13 cellular contexts compared by ENCODE assay signal in genomic region chr16:11581677-11582076, GRCh38. TPM values are rescaled to one million over a fixed set of nuclear protein-coding genes. Genes with fewer than 3 reads are reported as not detected.
DNase-seq lines count a peak whose midpoint lies in the region; ATAC-seq and TF ChIP-seq lines count a peak whose summit lies in the region.
"Had no signal": no experiment of that assay in that cellular context is flagged by ENCODE, and none has a peak within 500 bp of the region (broad histone marks: within the 10 kb centered on the region; RNA-seq: fewer than 3 reads in every experiment).

No MANE protein-coding gene starts in this region.

- no peak overlapping the region for H2BK20ac ChIP-seq in H9 (ENCODE audit: low read depth, low read length, poor library complexity, severe bottlenecking)

- H3K4me3 ChIP-seq in CD8-positive, alpha-beta T cell (ENCODE audit: low read depth, low read length), result peak overlapping the region; percentile 30
- H3K4me3 ChIP-seq in BE2C (ENCODE audit: low read depth, low read length), result no peak overlapping the region

- no peak overlapping the region for H2BK120ac ChIP-seq in H9 (ENCODE audit: low read depth, low read length, poor library complexity, severe bottlenecking)

- peak overlapping the region; percentile 81 for H3K27ac Mint-ChIP-seq in CD8-positive, alpha-beta T cell
- peak overlapping the region; percentile 19 to 94 (median 24); a peak in 5 of 7 replicates for H3K27ac Mint-ChIP-seq in H9
- peak overlapping the region; percentile 83 to 88 for H3K27ac Mint-ChIP-seq in activated naive CD4-positive, alpha-beta T cell treated with anti-CD3 and anti-CD28 coated beads, Interleukin-2, amount 50 U/mL, for 72 hours
- H3K27ac Mint-ChIP-seq in natural killer cell treated with Interleukin-12 subunit alpha and Interleukin-12 subunit beta and Interleukin-15 and Interleukin-18, amount 100 ng/mL, for 72 hours, result peak overlapping the region; percentile 89 to 93

- H4K91ac ChIP-seq in H9 (ENCODE audit: insufficient read length, low read depth, low read length), result no peak overlapping the region

- H3K14ac ChIP-seq in H9 (ENCODE audit: insufficient read depth, low read length), result no peak overlapping the region

- H2BK12ac ChIP-seq in H9 (ENCODE audit: insufficient read length, low read depth, low read length), result no peak overlapping the region

- no peak for DNase-seq in CD8-positive, alpha-beta T cell
- DNase-seq in H9, result no peak
- DNase-seq in activated naive CD4-positive, alpha-beta T cell treated with anti-CD3 and anti-CD28 coated beads, Interleukin-2, amount 50 U/mL, for 72 hours (ENCODE audit: low spot score in 2 of 2), result no peak
- DNase-seq in natural killer cell treated with Interleukin-12 subunit alpha and Interleukin-12 subunit beta and Interleukin-15 and Interleukin-18, amount 100 ng/mL, for 72 hours (ENCODE audit: low spot score), result peak; percentile 49
- no peak for DNase-seq in HT-29 (ENCODE audit: low spot score)
- DNase-seq in midbrain (lab: John Stamatoyannopoulos, UW), result no peak
- no peak for DNase-seq in NCI-H2029 (lab: John Stamatoyannopoulos, UW)
- DNase-seq in BE2C, result no peak
- DNase-seq: left colon, NCI-H748 treated with DMSO at 0.1 percent for 48 hours, SHP77, substantia nigra had no signal

- peak overlapping the region; percentile 11 for H3K27ac ChIP-seq in CD8-positive, alpha-beta T cell (ENCODE audit: low read depth, low read length)
- no peak overlapping the region for H3K27ac ChIP-seq in H9 (ENCODE audit: insufficient read length, low read depth, low read length)

- H3K4me1 ChIP-seq in CD8-positive, alpha-beta T cell (ENCODE audit: insufficient read depth, low read length), result peaks cover 70% of the 10 kb centered on the region
- H3K4me1 ChIP-seq in H9 (ENCODE audit: insufficient read depth, low read length) (peaks cover 17% of the 10 kb centered on the region), BE2C (no peaks in the 10 kb centered on the region)

- peak overlapping the region; percentile 73 for H3K4me3 Mint-ChIP-seq in CD8-positive, alpha-beta T cell
- H3K4me3 Mint-ChIP-seq in H9, result peak overlapping the region; percentile 37 to 74
- peak overlapping the region; percentile 96 for H3K4me3 Mint-ChIP-seq in natural killer cell treated with Interleukin-12 subunit alpha and Interleukin-12 subunit beta and Interleukin-15 and Interleukin-18, amount 100 ng/mL, for 72 hours

- WGBS in H9 (ENCODE audit: extremely low coverage, insufficient read length, low lambda C conversion rate), result no CpG with 5 or more reads among the region's 3 CpGs

- no peak overlapping the region for H3K4ac ChIP-seq in H9 (ENCODE audit: low read depth, low read length)

- no peaks in the 10 kb centered on the region; the same call in 1 of the 2 replicates for H3K79me2 ChIP-seq in H9 (ENCODE audit: insufficient read depth, low read length)

- H2BK15ac ChIP-seq in H9 (ENCODE audit: low read depth, low read length), result no peak overlapping the region

- H4K20me1 ChIP-seq in H9 (ENCODE audit: control insufficient read depth, insufficient read depth, insufficient read length), result no peaks in the 10 kb centered on the region

- peaks cover 77% of the 10 kb centered on the region for H3K4me1 Mint-ChIP-seq in CD8-positive, alpha-beta T cell (ENCODE audit: low read depth)
- peaks cover 58 to 59% of the 10 kb centered on the region in 2 experiments for H3K4me1 Mint-ChIP-seq in H9
- peaks cover 65 to 73% of the 10 kb centered on the region in 2 donors for H3K4me1 Mint-ChIP-seq in natural killer cell treated with Interleukin-12 subunit alpha and Interleukin-12 subunit beta and Interleukin-15 and Interleukin-18, amount 100 ng/mL, for 72 hours (ENCODE audit: low read depth in 2 of 2)

- peaks cover 4% of the 10 kb centered on the region for H3K23me2 ChIP-seq in H9 (ENCODE audit: insufficient read length, low read depth, low read length, poor library complexity, severe bottlenecking)

- no peaks in the 10 kb centered on the region for H3K27me3 ChIP-seq in CD8-positive, alpha-beta T cell (ENCODE audit: insufficient read depth, low read length)
- H3K27me3 ChIP-seq in H9 (ENCODE audit: insufficient read depth, low read length) (peaks cover 9% of the 10 kb centered on the region), BE2C (no peaks in the 10 kb centered on the region)

- H4K5ac ChIP-seq in H9 (ENCODE audit: insufficient read length, low read depth, low read length), result no peak overlapping the region

- no peak overlapping the region for H2BK5ac ChIP-seq in H9 (ENCODE audit: insufficient read length, low read length)

- no peaks in the 10 kb centered on the region for H3K79me1 ChIP-seq in H9 (ENCODE audit: insufficient read depth, low read depth, low read length, poor library complexity, severe bottlenecking)

- ATAC-seq in CD8-positive, alpha-beta T cell, result peak; percentile 37
- ATAC-seq in activated naive CD4-positive, alpha-beta T cell treated with anti-CD3 and anti-CD28 coated beads, Interleukin-2, amount 50 U/mL, for 72 hours, result peak in 1 of 2 donors; percentile 12
- ATAC-seq in natural killer cell treated with Interleukin-12 subunit alpha and Interleukin-12 subunit beta and Interleukin-15 and Interleukin-18, amount 100 ng/mL, for 72 hours, result no peak
- ATAC-seq: left colon had no signal

- POLR2A ChIA-PET in CD8-positive, alpha-beta T cell (lab: Charles Lee), result interaction anchor here (1.0 to 3.9 kb wide), 6 partner anchors 15 to 216 kb away, joined by 3 to 30 read pairs (median 4); no protein-coding TSS in a partner anchor

- H3K36me3 ChIP-seq in CD8-positive, alpha-beta T cell (ENCODE audit: insufficient read depth, low read length), result no peaks in the 10 kb centered on the region
- no peaks in the 10 kb centered on the region for H3K36me3 ChIP-seq in BE2C

- H3K18ac ChIP-seq in H9 (ENCODE audit: insufficient read length, low read depth, low read length), result no peak overlapping the region

- peaks cover 67% of the 10 kb centered on the region for H3K36me3 Mint-ChIP-seq in CD8-positive, alpha-beta T cell
- H3K36me3 Mint-ChIP-seq in H9 (ENCODE audit: insufficient read depth in 1 of 3, low read depth in 3 of 3), result peaks cover 2 to 40% (median 27%) of the 10 kb centered on the region in 3 experiments; a peak in 5 of 7 replicates
- peaks cover 16 to 45% of the 10 kb centered on the region in 2 donors for H3K36me3 Mint-ChIP-seq in activated naive CD4-positive, alpha-beta T cell treated with anti-CD3 and anti-CD28 coated beads, Interleukin-2, amount 50 U/mL, for 72 hours
- no peaks in the 10 kb centered on the region for H3K36me3 Mint-ChIP-seq in natural killer cell treated with Interleukin-12 subunit alpha and Interleukin-12 subunit beta and Interleukin-15 and Interleukin-18, amount 100 ng/mL, for 72 hours

- no peak overlapping the region for H3T11ph ChIP-seq in H9 (ENCODE audit: low read length)

- CTCF ChIA-PET in CD8-positive, alpha-beta T cell (lab: Charles Lee), result interaction anchor here (0.7 to 4.6 kb wide), 8 partner anchors 10 to 133 kb away, joined by 3 to 47 read pairs (median 4); no protein-coding TSS in a partner anchor

- no peak overlapping the region for H3K4me2 ChIP-seq in H9 (ENCODE audit: insufficient read depth, insufficient read length, low read length)

- H4K8ac ChIP-seq in H9 (replicated peaks; ENCODE audit: insufficient read length, low read depth, low read length), result no peak overlapping the region

- H3K9me3 ChIP-seq in CD8-positive, alpha-beta T cell (ENCODE audit: low read length), result no peaks in the 10 kb centered on the region
- H3K9me3 ChIP-seq in H9 (ENCODE audit: control insufficient read depth, low read depth, low read length) (peaks cover 4% of the 10 kb centered on the region), BE2C (no peaks in the 10 kb centered on the region)

- H3K9me3 Mint-ChIP-seq in CD8-positive, alpha-beta T cell, result no peaks in the 10 kb centered on the region
- no peaks in the 10 kb centered on the region for H3K9me3 Mint-ChIP-seq in H9
- no peaks in the 10 kb centered on the region for H3K9me3 Mint-ChIP-seq in activated naive CD4-positive, alpha-beta T cell treated with anti-CD3 and anti-CD28 coated beads, Interleukin-2, amount 50 U/mL, for 72 hours
- no peaks in the 10 kb centered on the region for H3K9me3 Mint-ChIP-seq in natural killer cell treated with Interleukin-12 subunit alpha and Interleukin-12 subunit beta and Interleukin-15 and Interleukin-18, amount 100 ng/mL, for 72 hours
- H3K9me3 Mint-ChIP-seq: neural crest cell had no signal

- no peak overlapping the region for H2AFZ ChIP-seq in H9 (ENCODE audit: low read length)

- intact Hi-C loops in CD8-positive, alpha-beta T cell (cut with DNase I, micrococcal nuclease), result loop anchor here in 1 of 2 experiments (1.0 to 5.0 kb wide), 2 partner anchors 60 to 161 kb away; partner anchors contain the start of gene TXNDC11

- H3K27me3 Mint-ChIP-seq in CD8-positive, alpha-beta T cell (ENCODE audit: low read depth), result no peaks in the 10 kb centered on the region
- H3K27me3 Mint-ChIP-seq in H9 (ENCODE audit: low read depth), result no peaks in the 10 kb centered on the region; the same call in none of the 2 replicates
- H3K27me3 Mint-ChIP-seq in natural killer cell treated with Interleukin-12 subunit alpha and Interleukin-12 subunit beta and Interleukin-15 and Interleukin-18, amount 100 ng/mL, for 72 hours, result no peaks in the 10 kb centered on the region

- no peak overlapping the region for H3K23ac ChIP-seq in H9 (ENCODE audit: insufficient read length, low read depth, low read length)

- no peak overlapping the region for H2AK5ac ChIP-seq in H9 (ENCODE audit: insufficient read length, low read length)

- no peak for TF ChIP-seq CTCF in CD8-positive, alpha-beta T cell (IDR thresholded peaks at IDR 0.05)
- TF ChIP-seq CTCF in H9 (conservative IDR thresholded peaks at IDR 0.05) (no peak), BE2C (IDR thresholded peaks at IDR 0.05; ENCODE audit: low read depth, low read length) (no peak)

- no peak overlapping the region for H3K56ac ChIP-seq in H9 (ENCODE audit: insufficient read length, low read depth, low read length)

- no peak overlapping the region for H3K9ac ChIP-seq in H9 (ENCODE audit: extremely low read depth, insufficient read length, low read length)

RNA-seq across cellular contexts. Expression of gene LITAF, which starts 5.0 kb away (rescaled TPM):
- total RNA-seq in CD8-positive, alpha-beta T cell, result 100 to 1,000 TPM; 543 TPM
- 249 and 265 TPM in 2 replicates for total RNA-seq in H9 (2021)
- total RNA-seq in activated naive CD4-positive, alpha-beta T cell treated with anti-CD3 and anti-CD28 coated beads, Interleukin-2, amount 50 U/mL, for 72 hours, result 100 to 1,000 TPM in 1 of 2 donors, 10 to 100 TPM in 1; 91.0 to 112 TPM
- 100 to 1,000 TPM; 112 to 191 TPM for total RNA-seq in natural killer cell treated with Interleukin-12 subunit alpha and Interleukin-12 subunit beta and Interleukin-15 and Interleukin-18, amount 100 ng/mL, for 72 hours
- total RNA-seq in HT-29 (2014; rRNA removed; shearing (Covaris generic)), result 116 and 128 TPM in 2 replicates
- polyA plus RNA-seq in BE2C (2012; ENCODE audit: insufficient read depth, insufficient read length, low read depth), result 7.6 TPM

Comparison
In these comparisons a context has a peak if more than half of its experiments do, and no peak if none do; other contexts are left out.
1. H3K27ac Mint-ChIP-seq: peak in every context shown above with its lines; median percentile 91 in natural killer cell treated with Interleukin-12 subunit alpha and Interleukin-12 subunit beta and Interleukin-15 and Interleukin-18, amount 100 ng/mL, for 72 hours; 86 in activated naive CD4-positive, alpha-beta T cell treated with anti-CD3 and anti-CD28 coated beads, Interleukin-2, amount 50 U/mL, for 72 hours; 81 in CD8-positive, alpha-beta T cell; 24 in H9.